ENCODE assay signal across 18 cellular contexts in the genomic region with DNA sequence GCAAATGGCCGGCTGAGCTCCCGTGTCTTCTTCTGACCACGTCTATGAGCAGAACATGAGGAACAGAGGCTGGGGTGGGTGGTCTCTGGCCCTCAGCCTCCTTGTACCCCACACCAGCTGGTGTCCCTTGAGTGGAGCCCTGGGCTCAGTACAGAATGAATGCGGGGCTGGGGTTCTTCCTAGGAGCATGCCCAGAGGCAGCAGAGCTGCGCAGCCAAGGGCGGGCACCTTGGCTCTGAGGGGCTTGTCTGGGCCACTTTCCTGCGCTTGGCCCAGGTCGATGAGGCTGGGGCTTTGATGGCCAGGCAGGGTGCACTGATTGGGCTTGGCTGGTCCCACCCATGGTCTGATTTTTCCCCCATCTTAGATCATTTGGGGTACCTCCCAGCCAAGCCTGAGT. TPM values are rescaled to one million over a fixed set of nuclear protein-coding genes. Genes with fewer than 3 reads are reported as not detected.
A peak's percentile ranks its signal among the peaks of the same experiment; 100 is the strongest.
DNase-seq lines count a peak whose midpoint lies in the region; ATAC-seq and TF ChIP-seq lines count a peak whose summit lies in the region.
"Had no signal": no experiment of that assay in that cellular context is flagged by ENCODE, and none has a peak within 500 bp of the region (broad histone marks: within the 10 kb centered on the region; RNA-seq: fewer than 3 reads in every experiment).

No MANE protein-coding gene starts in this region.

- ATAC-seq in RWPE2 (ENCODE audit: low read depth) (no peak), left lobe of liver (no peak), HG03045 (IDR thresholded peaks at IDR 0.05; ENCODE audit: unreplicated experiment) (no peak), GM21526 (IDR thresholded peaks at IDR 0.05; ENCODE audit: low FRiP score, unreplicated experiment) (no peak)
- ATAC-seq: CD8-positive, alpha-beta T cell; K562 had no signal

- no peaks in the 10 kb centered on the region for H3K9me3 ChIP-seq in RWPE2 (ENCODE audit: severe bottlenecking)
- H3K9me3 ChIP-seq in suprapubic skin = no peaks in the 10 kb centered on the region
- no peaks in the 10 kb centered on the region for H3K9me3 ChIP-seq in MG63
- H3K9me3 ChIP-seq: BE2C, SJCRH30 had no signal

- H3K4me3 ChIP-seq in RWPE2 (ENCODE audit: severe bottlenecking) = no peak overlapping the region
- H3K4me3 ChIP-seq in suprapubic skin = no peak overlapping the region
- H3K4me3 ChIP-seq in MG63 = no peak overlapping the region
- H3K4me3 ChIP-seq: K562, SJCRH30 had no signal

- H3K36me3 ChIP-seq in RWPE2 (ENCODE audit: low read depth) (no peaks in the 10 kb centered on the region), suprapubic skin (no peaks in the 10 kb centered on the region), MG63 (no peaks in the 10 kb centered on the region)
- H3K36me3 ChIP-seq: BE2C, SJCRH30 had no signal

- no peak for TF ChIP-seq POLR2A in suprapubic skin (IDR thresholded peaks at IDR 0.05)

- H3K4me1 ChIP-seq in RWPE2 (ENCODE audit: insufficient read depth, poor library complexity, severe bottlenecking) = no peaks in the 10 kb centered on the region
- no peaks in the 10 kb centered on the region for H3K4me1 ChIP-seq in suprapubic skin
- H3K4me1 ChIP-seq: BE2C, SJCRH30 had no signal

- H3K27me3 ChIP-seq in RWPE2 (ENCODE audit: insufficient read depth, poor library complexity, severe bottlenecking) (peaks cover 3% of the 10 kb centered on the region), suprapubic skin (peaks cover 44% of the 10 kb centered on the region), MG63 (no peaks in the 10 kb centered on the region)
- H3K27me3 ChIP-seq: BE2C, SJCRH30 had no signal

- no peak for TF ChIP-seq CTCF in RWPE2 (IDR thresholded peaks at IDR 0.05; ENCODE audit: poor library complexity, severe bottlenecking)
- TF ChIP-seq CTCF in suprapubic skin (IDR thresholded peaks at IDR 0.05) = no peak

- DNase-seq in activated CD4-positive, CD25-positive, alpha-beta regulatory T cell treated with anti-CD3 and anti-CD28 coated beads, Interleukin-2, amount 50 U/mL, for 72 hours = peak; percentile 2
- no peak for DNase-seq in activated CD4-positive, CD25-positive, alpha-beta regulatory T cell (lab: John Stamatoyannopoulos, UW)
- peak; percentile 19 for DNase-seq in RWPE2 (ENCODE audit: low spot score)
- peak; percentile 19 for DNase-seq in left lobe of liver (ENCODE audit: low spot score)
- peak; percentile 26 to 76 for DNase-seq in suprapubic skin (ENCODE audit: low spot score in 2 of 2)
- DNase-seq in MG63 = no peak
- DNase-seq: BE2C; CD8-positive, alpha-beta T cell; NCI-H1417 treated with DMSO at 0.1 percent for 48 hours; NCI-H2029; NCI-H2171 treated with DMSO at 0.1 percent for 48 hours; NCI-H446 treated with DMSO at 0.1 percent for 48 hours; NCI-H748 treated with DMSO at 0.1 percent for 48 hours; OCI-M1; SJCRH30 had no signal

- H3K27ac ChIP-seq in RWPE2 (ENCODE audit: poor library complexity, severe bottlenecking) = no peak overlapping the region
- H3K27ac ChIP-seq in suprapubic skin = no peak overlapping the region
- H3K27ac ChIP-seq: SJCRH30 had no signal

- no peak for TF ChIP-seq EP300 in suprapubic skin (IDR thresholded peaks at IDR 0.05)

- 78% methylated on average over 3 of the region's 8 CpGs for WGBS in suprapubic skin

RNA-seq across cellular contexts. Expression of a gene that starts 6.4 kb away (rescaled TPM):
- total RNA-seq in left lobe of liver (0.05 TPM), suprapubic skin (1 to 10 TPM in 2 of 4 donors, under 1 TPM in 1, not detected in 1; 0.15 to 1.1 (median 1.0) TPM)
- not detected in 2 replicates for total RNA-seq in MG63 (2014; rRNA removed; shearing (Covaris generic); ENCODE audit: low replicate concordance)

Comparison
In these comparisons a context has a peak if more than half of its experiments do, and no peak if none do; other contexts are left out.
1. DNase-seq: peak in activated CD4-positive, CD25-positive, alpha-beta regulatory T cell treated with anti-CD3 and anti-CD28 coated beads, Interleukin-2, amount 50 U/mL, for 72 hours (single experiment), RWPE2 (single experiment), left lobe of liver (single experiment) and suprapubic skin (2 of 2); none in activated CD4-positive, CD25-positive, alpha-beta regulatory T cell (0 of 4) and MG63 (single experiment).